ENCODE assay signal across 1 cellular context in genomic region chr16:71467810-71468209, GRCh38.
A peak's percentile ranks its signal among the peaks of the same experiment; 100 is the strongest.
TF ChIP-seq lines count a peak whose summit lies in the region.

No MANE protein-coding gene starts in this region.

TF ChIP-seq in HepG2, 621 proteins besides CTCF, POLR2A, EP300 and RAD21 (continued from another document and continues in another):
- TF ChIP-seq WIZ (CRISPR knock-in tag; IDR thresholded peaks at IDR 0.05): peak; percentile 99
- TF ChIP-seq TBX3 (IDR thresholded peaks at IDR 0.05; ENCODE audit: borderline replicate concordance): no peak
- 0 out of 2 replicates have a peak, but pooled peaks have one; percentile 50 for TF ChIP-seq NCOA1 (CRISPR knock-in tag; IDR thresholded peaks at IDR 0.05)
- TF ChIP-seq EEA1 (CRISPR knock-in tag; IDR thresholded peaks at IDR 0.05; ENCODE audit: borderline replicate concordance): peak; percentile 86; the same call in 1 of the 2 replicates
- TF ChIP-seq ZNF326 (CRISPR knock-in tag; IDR thresholded peaks at IDR 0.05; ENCODE audit: borderline replicate concordance): peak; percentile 68; the same call in 1 of the 2 replicates
- peak; percentile 96 for TF ChIP-seq KLF15 (CRISPR knock-in tag; IDR thresholded peaks at IDR 0.05; ENCODE audit: borderline replicate concordance)
- peak; percentile 76 for TF ChIP-seq THAP11 (CRISPR knock-in tag; IDR thresholded peaks at IDR 0.05)
- TF ChIP-seq JDP2 (CRISPR knock-in tag; IDR thresholded peaks at IDR 0.05; ENCODE audit: borderline replicate concordance): peak; percentile 80; the same call in 1 of the 2 replicates
- TF ChIP-seq RBM22 (optimal IDR thresholded peaks at IDR 0.05; ENCODE audit: low read length): no peak
- TF ChIP-seq ARHGAP35 (CRISPR knock-in tag; IDR thresholded peaks at IDR 0.05; ENCODE audit: borderline replicate concordance): peak; percentile 92
- TF ChIP-seq ZBTB1 (CRISPR knock-in tag; IDR thresholded peaks at IDR 0.05; ENCODE audit: borderline replicate concordance): peak; percentile 94; the same call in 1 of the 2 replicates
- TF ChIP-seq ZNF562 (CRISPR knock-in tag; IDR thresholded peaks at IDR 0.05; ENCODE audit: borderline replicate concordance): peak; percentile 68; the same call in 1 of the 2 replicates
- TF ChIP-seq ZNF784 (CRISPR knock-in tag; IDR thresholded peaks at IDR 0.05; ENCODE audit: borderline replicate concordance): 0 out of 2 replicates have a peak, but pooled peaks have one; percentile 81
- no peak for TF ChIP-seq TFAP4 (IDR thresholded peaks at IDR 0.05; ENCODE audit: borderline replicate concordance, low read depth)
- TF ChIP-seq ZFP62 (CRISPR knock-in tag; IDR thresholded peaks at IDR 0.05): no peak
- 0 out of 2 replicates have a peak, but pooled peaks have one; percentile 50 for TF ChIP-seq KDM6A (CRISPR knock-in tag; IDR thresholded peaks at IDR 0.05; ENCODE audit: low read depth)
- no peak for TF ChIP-seq PTBP1 (IDR thresholded peaks at IDR 0.05; ENCODE audit: low read depth, low read length, poor library complexity, severe bottlenecking)
- 0 out of 2 replicates have a peak, but pooled peaks have one; percentile 70 for TF ChIP-seq CHCHD3 (CRISPR knock-in tag; IDR thresholded peaks at IDR 0.05)
- peak; percentile 83 for TF ChIP-seq ZNF503 (CRISPR knock-in tag; IDR thresholded peaks at IDR 0.05)
- peak; percentile 82; the same call in 1 of the 2 replicates for TF ChIP-seq ZBTB21 (CRISPR knock-in tag; IDR thresholded peaks at IDR 0.05)
- no peak for TF ChIP-seq NR2F2 (IDR thresholded peaks at IDR 0.05; ENCODE audit: borderline replicate concordance, low read depth)
- TF ChIP-seq MATR3 (CRISPR knock-in tag; IDR thresholded peaks at IDR 0.05): no peak
- no peak for TF ChIP-seq STAG1 (CRISPR knock-in tag; IDR thresholded peaks at IDR 0.05)
- TF ChIP-seq CSRNP2 (CRISPR knock-in tag; conservative IDR thresholded peaks at IDR 0.05; ENCODE audit: low read depth): no peak
- no peak for TF ChIP-seq MED8 (CRISPR knock-in tag; IDR thresholded peaks at IDR 0.05; ENCODE audit: insufficient replicate concordance)
- TF ChIP-seq ZNF205 (CRISPR knock-in tag; IDR thresholded peaks at IDR 0.05): peak; percentile 92
- no peak for TF ChIP-seq NFRKB (IDR thresholded peaks at IDR 0.05)
- peak; percentile 89; the same call in 1 of the 2 replicates for TF ChIP-seq ZNF318 (CRISPR knock-in tag; IDR thresholded peaks at IDR 0.05)
- TF ChIP-seq NFE2 (CRISPR knock-in tag; IDR thresholded peaks at IDR 0.05): 0 out of 2 replicates have a peak, but pooled peaks have one; percentile 41
- TF ChIP-seq CEBPB (IDR thresholded peaks at IDR 0.05; ENCODE audit: borderline replicate concordance, low read depth, low read length): no peak
- TF ChIP-seq SNAPC5 (CRISPR knock-in tag; IDR thresholded peaks at IDR 0.05; ENCODE audit: borderline replicate concordance): peak; percentile 89
- peak; percentile 93 for TF ChIP-seq ZNF335 (CRISPR knock-in tag; IDR thresholded peaks at IDR 0.05)
- no peak for TF ChIP-seq SP5 (CRISPR knock-in tag; IDR thresholded peaks at IDR 0.05; ENCODE audit: borderline replicate concordance, low read depth)
- no peak for TF ChIP-seq GTF2F1 (IDR thresholded peaks at IDR 0.05; ENCODE audit: low read length)
- TF ChIP-seq ELF3 (CRISPR knock-in tag; IDR thresholded peaks at IDR 0.05): peak; percentile 79
- no peak for TF ChIP-seq PHF8 (CRISPR knock-in tag; IDR thresholded peaks at IDR 0.05)
- peak; percentile 73; the same call in 1 of the 2 replicates for TF ChIP-seq ZNF431 (CRISPR knock-in tag; IDR thresholded peaks at IDR 0.05; ENCODE audit: borderline replicate concordance, low read depth)
- TF ChIP-seq IRX3 (CRISPR knock-in tag; IDR thresholded peaks at IDR 0.05; ENCODE audit: borderline replicate concordance, low read depth): peak; percentile 78; the same call in 1 of the 2 replicates
- TF ChIP-seq ZBTB14 (CRISPR knock-in tag; IDR thresholded peaks at IDR 0.05): no peak
- TF ChIP-seq E2F1 (CRISPR knock-in tag; IDR thresholded peaks at IDR 0.05): peak; percentile 67
- peak; percentile 90; the same call in 1 of the 2 replicates for TF ChIP-seq TP53 (CRISPR knock-in tag; conservative IDR thresholded peaks at IDR 0.05)
- no peak for TF ChIP-seq GABPA (IDR thresholded peaks at IDR 0.05; ENCODE audit: low read depth, low read length)
- peak; percentile 71 for TF ChIP-seq GABPA (CRISPR knock-in tag; IDR thresholded peaks at IDR 0.05; ENCODE audit: low read depth)
- TF ChIP-seq CCAR2 (optimal IDR thresholded peaks at IDR 0.05; ENCODE audit: low read depth, low read length): no peak
- no peak for TF ChIP-seq JUND (CRISPR knock-in tag; IDR thresholded peaks at IDR 0.05)
- TF ChIP-seq SMC3 (IDR thresholded peaks at IDR 0.05; ENCODE audit: low read length): 0 out of 2 replicates have a peak, but pooled peaks have one; percentile 14
- TF ChIP-seq EED (CRISPR knock-in tag; IDR thresholded peaks at IDR 0.05): peak; percentile 74; the same call in 1 of the 2 replicates
- peak; percentile 82; the same call in 1 of the 2 replicates for TF ChIP-seq TRAFD1 (CRISPR knock-in tag; IDR thresholded peaks at IDR 0.05; ENCODE audit: borderline replicate concordance)
- TF ChIP-seq ZNF644 (CRISPR knock-in tag; IDR thresholded peaks at IDR 0.05; ENCODE audit: low read depth): no peak
